In genomic region chr13:83881917-83882625, GRCh38 we compare ENCODE assay signal across 8 cellular contexts. TPM values are rescaled to one million over a fixed set of nuclear protein-coding genes. Genes with fewer than 3 reads are reported as not detected.
DNase-seq lines count a peak whose midpoint lies in the region; ATAC-seq and TF ChIP-seq lines count a peak whose summit lies in the region.

Gene SLITRK1 (minus strand): TSS chr13:83882474. CDS start chr13:83881507, 967 bp downstream.

- in situ Hi-C loops in brain microvascular endothelial cell (cut with HindIII; ENCODE audit: low pct_ligation_motif_present, low sequenced_read_pairs): no loop called here

- H3K4me3 ChIP-seq in brain microvascular endothelial cell (ENCODE audit: low read depth, low read length): peak within 1 kb of the TSS; percentile 47

- H3K36me3 Mint-ChIP-seq in activated T-cell treated with anti-CD3 and anti-CD28 coated beads, Interleukin-2, amount 50 U/mL, for 72 hours (ENCODE audit: insufficient read depth in 2 of 2): peaks cover 3% of the 10 kb centered on the region in 2 donors
- no peaks in the 10 kb centered on the region for H3K36me3 Mint-ChIP-seq in activated T-cell treated with anti-CD3 and anti-CD28 coated beads, Interleukin-2, amount 50 U/mL, for 24 hours (ENCODE audit: low read depth)

- TF ChIP-seq CTCF in brain microvascular endothelial cell (IDR thresholded peaks at IDR 0.05; ENCODE audit: low read depth, low read length, missing control alignments): no peak

- no peak within 1 kb of the TSS for H3K27ac ChIP-seq in brain microvascular endothelial cell

- no peaks in the 10 kb centered on the region for H3K36me3 ChIP-seq in brain microvascular endothelial cell (replicated peaks)

- no peak within 1 kb of the TSS for H3K27ac Mint-ChIP-seq in activated T-cell treated with anti-CD3 and anti-CD28 coated beads, Interleukin-2, amount 50 U/mL, for 72 hours
- no peak within 1 kb of the TSS for H3K27ac Mint-ChIP-seq in activated T-cell treated with anti-CD3 and anti-CD28 coated beads, Interleukin-2, amount 50 U/mL, for 24 hours

- H3K27me3 Mint-ChIP-seq in activated T-cell treated with anti-CD3 and anti-CD28 coated beads, Interleukin-2, amount 50 U/mL, for 72 hours (ENCODE audit: low read depth): peaks cover 71% of the 10 kb centered on the region
- H3K27me3 Mint-ChIP-seq in activated T-cell treated with anti-CD3 and anti-CD28 coated beads, Interleukin-2, amount 50 U/mL, for 24 hours: peaks cover 72% of the 10 kb centered on the region

- peak within 1 kb of the TSS; percentile 17 to 23 for H3K4me3 Mint-ChIP-seq in activated T-cell treated with anti-CD3 and anti-CD28 coated beads, Interleukin-2, amount 50 U/mL, for 72 hours
- no peak within 1 kb of the TSS for H3K4me3 Mint-ChIP-seq in activated T-cell treated with anti-CD3 and anti-CD28 coated beads, Interleukin-2, amount 50 U/mL, for 24 hours

- peaks cover 8% of the 10 kb centered on the region for H3K27me3 ChIP-seq in brain microvascular endothelial cell (replicated peaks)

- H3K4me1 Mint-ChIP-seq in activated T-cell treated with anti-CD3 and anti-CD28 coated beads, Interleukin-2, amount 50 U/mL, for 72 hours (ENCODE audit: low read depth): peaks cover 19% of the 10 kb centered on the region
- peaks cover 15% of the 10 kb centered on the region for H3K4me1 Mint-ChIP-seq in activated T-cell treated with anti-CD3 and anti-CD28 coated beads, Interleukin-2, amount 50 U/mL, for 24 hours (ENCODE audit: low read depth)

- peak; percentile 41 for ATAC-seq in activated T-cell treated with anti-CD3 and anti-CD28 coated beads, Interleukin-2, amount 50 U/mL, for 72 hours (replicated peaks in 1 of 2)
- peak; percentile 31 for ATAC-seq in left lobe of liver

- peak; percentile 23 to 40 for DNase-seq in activated T-cell treated with anti-CD3 and anti-CD28 coated beads, Interleukin-2, amount 50 U/mL, for 72 hours
- DNase-seq in activated T-cell treated with anti-CD3 and anti-CD28 coated beads, Interleukin-2, amount 50 U/mL, for 24 hours: no peak
- DNase-seq in NCI-H446 treated with DMSO at 0.1 percent for 48 hours (lab: John Stamatoyannopoulos, UW) (peak; percentile 34), brain microvascular endothelial cell (peak; percentile 41), left lobe of liver (ENCODE audit: low spot score) (no peak), dermis blood vessel endothelial cell (no peak), hepatic stellate cell (ENCODE audit: low spot score) (no peak), T-helper 9 cell (no peak)

- peaks cover 0 to 4% of the 10 kb centered on the region in 2 donors for H3K9me3 Mint-ChIP-seq in activated T-cell treated with anti-CD3 and anti-CD28 coated beads, Interleukin-2, amount 50 U/mL, for 72 hours
- peaks cover 3% of the 10 kb centered on the region for H3K9me3 Mint-ChIP-seq in activated T-cell treated with anti-CD3 and anti-CD28 coated beads, Interleukin-2, amount 50 U/mL, for 24 hours

RNA-seq across cellular contexts. Expression of gene SLITRK1, which starts in this region (rescaled TPM):
- total RNA-seq in activated T-cell treated with anti-CD3 and anti-CD28 coated beads, Interleukin-2, amount 50 U/mL, for 72 hours: not detected
- total RNA-seq in left lobe of liver: not detected
- not detected in 2 replicates for total RNA-seq in dermis blood vessel endothelial cell

Comparison
In these comparisons a context has a peak if more than half of its experiments do, and no peak if none do; other contexts are left out.
1. Peak in DNase-seq and ATAC-seq in activated T-cell treated with anti-CD3 and anti-CD28 coated beads, Interleukin-2, amount 50 U/mL, for 72 hours; RNA of the gene not detected or under 1 TPM.
2. Peak in ATAC-seq in left lobe of liver; RNA of the gene not detected or under 1 TPM.
3. DNase-seq: peak in NCI-H446 treated with DMSO at 0.1 percent for 48 hours (single experiment) and brain microvascular endothelial cell (single experiment); none in activated T-cell treated with anti-CD3 and anti-CD28 coated beads, Interleukin-2, amount 50 U/mL, for 24 hours (single experiment), left lobe of liver (single experiment), dermis blood vessel endothelial cell (single experiment), hepatic stellate cell (single experiment) and T-helper 9 cell (single experiment).